16 cellular contexts compared by ENCODE assay signal in genomic region chr14:94041551-94042346, GRCh38. TPM values are rescaled to one million over a fixed set of nuclear protein-coding genes. Genes with fewer than 3 reads are reported as not detected.
DNase-seq lines count a peak whose midpoint lies in the region; ATAC-seq, FAIRE-seq and TF ChIP-seq lines count a peak whose summit lies in the region.
"Had no signal": no experiment of that assay in that cellular context is flagged by ENCODE, and none has a peak within 500 bp of the region (broad histone marks: within the 10 kb centered on the region; RNA-seq: fewer than 3 reads in every experiment).

No MANE protein-coding gene starts in this region.

- DNase-seq in GM04503 (ENCODE audit: low read depth) = peak; percentile 14
- peak; percentile 79 for DNase-seq in kidney
- peak; percentile 60 for DNase-seq in spleen
- DNase-seq in LoVo (ENCODE audit: low spot score) = no peak
- no peak for DNase-seq in NOMO-1 treated with dmso at 0.1 percent for 144 hours (lab: John Stamatoyannopoulos, UW; ENCODE audit: unreplicated experiment)
- no peak for DNase-seq in glomerular visceral epithelial cell (ENCODE audit: extremely low spot score)
- DNase-seq: activated CD4-positive, alpha-beta memory T cell treated with anti-CD3 and anti-CD28 coated beads for 36 hours; activated naive CD8-positive, alpha-beta T cell treated with anti-CD3 and anti-CD28 coated beads for 36 hours; effector CD4-positive, alpha-beta T cell; NCI-H1092 treated with DMSO at 0.1 percent for 48 hours; NCI-H748 treated with DMSO at 0.1 percent for 48 hours had no signal

- H3K9me3 ChIP-seq in kidney (ENCODE audit: control insufficient read depth in 1 of 2, low read length in 2 of 2) (no peaks in the 10 kb centered on the region), spleen (no peaks in the 10 kb centered on the region)

- TF ChIP-seq CTCF in brain (conservative IDR thresholded peaks at IDR 0.05) (no peak), kidney (IDR thresholded peaks at IDR 0.05; ENCODE audit: borderline replicate concordance, extremely low read depth, insufficient read depth) (no peak), spleen (IDR thresholded peaks at IDR 0.05 in 8 of 11, conservative IDR thresholded peaks at IDR 0.05 in 3 of 11) (no peak)

- H3K27ac ChIP-seq in kidney (ENCODE audit: low read depth in 2 of 2, low read length in 2 of 2) = no peak overlapping the region
- H3K27ac ChIP-seq in spleen = no peak overlapping the region
- H3K27ac ChIP-seq: HL-60, parathyroid adenoma had no signal

- WGBS in spleen, 5 donors = 71 to 88% (median 83%) methylated on average over 13 to 18 of the region's 18 CpGs

- H3K27ac Mint-ChIP-seq in brain = peak overlapping the region in 3 of 5 experiments; percentile 35 to 52 (median 51)
- H3K27ac Mint-ChIP-seq: activated CD4-positive, alpha-beta memory T cell treated with anti-CD3 and anti-CD28 coated beads for 36 hours; activated naive CD8-positive, alpha-beta T cell treated with anti-CD3 and anti-CD28 coated beads for 36 hours had no signal

- H3K27me3 ChIP-seq in spleen (replicated peaks in 1 of 7) = no peaks in the 10 kb centered on the region

- H3K27me3 Mint-ChIP-seq in brain = no peaks in the 10 kb centered on the region
- H3K27me3 Mint-ChIP-seq: activated CD4-positive, alpha-beta memory T cell treated with anti-CD3 and anti-CD28 coated beads for 36 hours; activated naive CD8-positive, alpha-beta T cell treated with anti-CD3 and anti-CD28 coated beads for 36 hours had no signal

- H3K4me3 ChIP-seq in kidney (ENCODE audit: low read length in 2 of 2) (no peak overlapping the region), spleen (no peak overlapping the region)
- H3K4me3 ChIP-seq: GM12878 had no signal

- H3K36me3 ChIP-seq in kidney (ENCODE audit: control insufficient read depth in 1 of 2, insufficient read depth in 2 of 2, low read length in 2 of 2) (peaks cover 2 to 13% of the 10 kb centered on the region in 2 donors), spleen (peaks cover 0 to 36% (median 22%) of the 10 kb centered on the region in 6 donors)

- H3K4me1 Mint-ChIP-seq in brain = peaks cover 7% of the 10 kb centered on the region

- no peaks in the 10 kb centered on the region for H3K9me3 Mint-ChIP-seq in brain
- H3K9me3 Mint-ChIP-seq: activated CD4-positive, alpha-beta memory T cell treated with anti-CD3 and anti-CD28 coated beads for 36 hours; activated naive CD8-positive, alpha-beta T cell treated with anti-CD3 and anti-CD28 coated beads for 36 hours had no signal

- no peak overlapping the region for H3K4me3 Mint-ChIP-seq in brain
- H3K4me3 Mint-ChIP-seq: activated CD4-positive, alpha-beta memory T cell treated with anti-CD3 and anti-CD28 coated beads for 36 hours; activated naive CD8-positive, alpha-beta T cell treated with anti-CD3 and anti-CD28 coated beads for 36 hours had no signal

- no peak for FAIRE-seq in kidney (lab: Jason Lieb, UNC)
- FAIRE-seq: GM12878 had no signal

- intact Hi-C loops in kidney (cut with DNase I) (no loop called here), spleen (cut with DNase I; ENCODE audit: low total_unique reads) (no loop called here)

- H3K9ac ChIP-seq in kidney (ENCODE audit: low read length in 2 of 2) = no peak overlapping the region
- H3K9ac ChIP-seq: parathyroid adenoma had no signal

- ATAC-seq in GM19397 (IDR thresholded peaks at IDR 0.05; ENCODE audit: unreplicated experiment) = no peak
- ATAC-seq: GM12878 had no signal

- no peak for TF ChIP-seq POLR2A in spleen (IDR thresholded peaks at IDR 0.05)

- H3K4me1 ChIP-seq in kidney (ENCODE audit: control insufficient read depth in 1 of 2, insufficient read depth in 1 of 2, low read depth in 1 of 2, low read length in 2 of 2) (no peaks in the 10 kb centered on the region), spleen (peaks cover 0 to 43% (median 17%) of the 10 kb centered on the region in 6 donors)
- H3K4me1 ChIP-seq: parathyroid adenoma had no signal

- peaks cover 40% of the 10 kb centered on the region for H3K36me3 Mint-ChIP-seq in brain
- H3K36me3 Mint-ChIP-seq: activated naive CD8-positive, alpha-beta T cell treated with anti-CD3 and anti-CD28 coated beads for 36 hours had no signal

RNA-seq across cellular contexts. Expression of gene OTUB2, which starts 15.6 kb away (rescaled TPM):
- polyA plus RNA-seq in brain (ENCODE audit: insufficient read depth, low read depth, low replicate concordance) (1.5 TPM), kidney (ENCODE audit: insufficient read depth, low read depth, low replicate concordance) (1.6 TPM), spleen (under 1 TPM; 0.07 to 0.29 (median 0.08) TPM)
- total RNA-seq in kidney (1.1 TPM), spleen (1 to 10 TPM in 2 of 7 donors, under 1 TPM in 5; 0.23 to 1.1 (median 0.56) TPM)

RNA-seq across cellular contexts. Expression of gene DDX24, which starts 39.3 kb away (rescaled TPM):
- polyA plus RNA-seq in brain (ENCODE audit: insufficient read depth, low read depth, low replicate concordance) (426 TPM), kidney (ENCODE audit: insufficient read depth, low read depth, low replicate concordance) (139 TPM), spleen (100 to 1,000 TPM in 1 of 3 donors, 10 to 100 TPM in 2; 70.8 to 103 (median 91.8) TPM)
- total RNA-seq in kidney (193 TPM), spleen (100 to 1,000 TPM; 168 to 251 (median 209) TPM)

RNA-seq across cellular contexts. Expression of gene IFI27L1, which starts 39.4 kb away (rescaled TPM):
- polyA plus RNA-seq in brain (ENCODE audit: insufficient read depth, low read depth, low replicate concordance) (81.3 TPM), kidney (ENCODE audit: insufficient read depth, low read depth, low replicate concordance) (30.6 TPM), spleen (10 to 100 TPM in 2 of 3 donors, 1 to 10 TPM in 1; 7.5 to 18.8 (median 13.9) TPM)
- total RNA-seq in kidney (22.5 TPM), spleen (10 to 100 TPM in 6 of 7 donors, 1 to 10 TPM in 1; 4.4 to 16.1 (median 11.4) TPM)

RNA-seq across cellular contexts. Expression of gene CCDC197, which starts 44.6 kb away (rescaled TPM):
- polyA plus RNA-seq in brain (ENCODE audit: insufficient read depth, low read depth, low replicate concordance) = not detected
- not detected for total RNA-seq in kidney
- not detected for polyA plus RNA-seq in kidney (ENCODE audit: insufficient read depth, low read depth, low replicate concordance)
- total RNA-seq in spleen = not detected
- not detected for polyA plus RNA-seq in spleen
- total RNA-seq: activated naive CD8-positive, alpha-beta T cell treated with anti-CD3 and anti-CD28 coated beads for 36 hours; GM12878 had no signal

Comparison
In these comparisons a context has a peak if more than half of its experiments do, and no peak if none do; other contexts are left out.
1. DNase-seq: peak in GM04503 (single experiment), kidney (single experiment) and spleen (single experiment); none in LoVo (single experiment), NOMO-1 treated with dmso at 0.1 percent for 144 hours (single experiment) and glomerular visceral epithelial cell (single experiment).